Comparison of ENCODE assay signal across 10 cellular contexts in genomic region chr2:219285894-219286425, GRCh38. TPM values are rescaled to one million over a fixed set of nuclear protein-coding genes. Genes with fewer than 3 reads are reported as not detected.
A peak's percentile ranks its signal among the peaks of the same experiment; 100 is the strongest.
DNase-seq lines count a peak whose midpoint lies in the region; ATAC-seq, FAIRE-seq and TF ChIP-seq lines count a peak whose summit lies in the region.
"Had no signal": no experiment of that assay in that cellular context is flagged by ENCODE, and none has a peak within 500 bp of the region (broad histone marks: within the 10 kb centered on the region; RNA-seq: fewer than 3 reads in every experiment).

No MANE protein-coding gene starts in this region.

- H4K5ac ChIP-seq in mesendoderm (ENCODE audit: low read length): no peak overlapping the region

- H2BK5ac ChIP-seq in mesendoderm (ENCODE audit: low read length): no peak overlapping the region

- POLR2A ChIA-PET in HepG2 (lab: Yijun Ruan, JAX): interaction anchor here (0.9 to 3.0 kb wide), 9 partner anchors 7 to 197 kb away, joined by 3 to 14 read pairs (median 5); partner anchors contain the start of genes CNPPD1, DNAJB2, GLB1L and STK16

- H3K36me3 ChIP-seq in HepG2 (replicated peaks in 1 of 2; ENCODE audit: control insufficient read depth in 1 of 2, insufficient read depth in 2 of 2, low read length in 2 of 2) (peaks cover 4 to 10% of the 10 kb centered on the region in 2 experiments; a peak in 4 of 5 replicates), right lobe of liver (peaks cover 0 to 46% (median 10%) of the 10 kb centered on the region in 4 donors), mesendoderm (ENCODE audit: control insufficient read depth, insufficient read depth, low read length) (no peaks in the 10 kb centered on the region), vagina (peaks cover 0 to 40% of the 10 kb centered on the region in 2 donors)

- no peak overlapping the region for H2AFZ ChIP-seq in HepG2 (ENCODE audit: low read length)

- no peak for TF ChIP-seq RAD21 in HepG2 (CRISPR knock-in tag; IDR thresholded peaks at IDR 0.05)

- peak overlapping the region; percentile 74 for H3K56ac ChIP-seq in mesendoderm (ENCODE audit: low read length)

- TF ChIP-seq POLR2A in HepG2 (IDR thresholded peaks at IDR 0.05; ENCODE audit: insufficient read depth in 1 of 2, low read depth in 2 of 2, low read length in 2 of 2) (no peak), right lobe of liver (IDR thresholded peaks at IDR 0.05) (no peak), vagina (IDR thresholded peaks at IDR 0.05) (no peak)

- H3K27me3 ChIP-seq in HepG2 (ENCODE audit: control insufficient read depth in 1 of 2, insufficient read depth in 2 of 2, low read length in 2 of 2) (peaks cover 0 to 9% of the 10 kb centered on the region in 2 experiments; a peak in 3 of 5 replicates), right lobe of liver (no peaks in the 10 kb centered on the region), mesendoderm (ENCODE audit: insufficient read depth, low read length, poor library complexity) (no peaks in the 10 kb centered on the region), vagina (no peaks in the 10 kb centered on the region)

- H3K9me3 ChIP-seq in HepG2 (ENCODE audit: low read length): no peaks in the 10 kb centered on the region
- H3K9me3 ChIP-seq in right lobe of liver: no peaks in the 10 kb centered on the region
- H3K9me3 ChIP-seq in vagina: no peaks in the 10 kb centered on the region

- no peaks in the 10 kb centered on the region for H4K20me1 ChIP-seq in HepG2 (ENCODE audit: insufficient read depth, low read length)

- H3K4me2 ChIP-seq in HepG2 (ENCODE audit: low read depth, low read length): no peak overlapping the region
- no peak overlapping the region for H3K4me2 ChIP-seq in mesendoderm (ENCODE audit: low read length)

- H3K79me2 ChIP-seq in HepG2 (ENCODE audit: insufficient read depth, low read length): no peaks in the 10 kb centered on the region
- no peaks in the 10 kb centered on the region for H3K79me2 ChIP-seq in mesendoderm (ENCODE audit: control insufficient read depth, insufficient read depth, low read length)

- TF ChIP-seq CTCF in HepG2 (CRISPR knock-in tag; IDR thresholded peaks at IDR 0.05): no peak
- no peak for TF ChIP-seq CTCF in right lobe of liver (IDR thresholded peaks at IDR 0.05)
- TF ChIP-seq CTCF in vagina (IDR thresholded peaks at IDR 0.05): no peak

- 92% methylated on average over 17 of the region's 17 CpGs for WGBS in HepG2 (ENCODE audit: low lambda C conversion rate)
- WGBS in right lobe of liver (ENCODE audit: insufficient coverage, low coverage, low lambda C conversion rate, missing lambda C conversion rate): 83% methylated on average over 8 of the region's 17 CpGs
- no CpG with 5 or more reads among the region's 17 CpGs for WGBS in mesendoderm (ENCODE audit: extremely low coverage, insufficient coverage, low lambda C conversion rate)

- H4K8ac ChIP-seq in mesendoderm (ENCODE audit: low read depth, low read length): no peak overlapping the region

- in situ Hi-C loops in HepG2 (cut with HindIII; ENCODE audit: extremely low pct_ligation_motif_present, low pct_unique_long_range_greater_than_20kb): no loop called here

- no peak for DNase-seq in HepG2 (ENCODE audit: low spot score)
- DNase-seq in right lobe of liver: no peak
- peak; percentile 38 for DNase-seq in dedifferentiated amniotic fluid mesenchymal stem cell (ENCODE audit: extremely low spot score)
- DNase-seq in mesendoderm: peak; percentile 92
- DNase-seq in vagina (ENCODE audit: extremely low spot score in 2 of 2): no peak
- DNase-seq in T-helper 1 cell: no peak
- DNase-seq: MV-4-11 had no signal

- no peak for FAIRE-seq in HepG2 (lab: Jason Lieb, UNC)

- H3K4ac ChIP-seq in mesendoderm (ENCODE audit: low read depth, low read length): no peak overlapping the region

- H3K4me3 ChIP-seq in HepG2 (replicated peaks in 1 of 3; ENCODE audit: insufficient read depth in 1 of 3, low read depth in 2 of 3, low read length in 3 of 3) (no peak overlapping the region), right lobe of liver (no peak overlapping the region), mesendoderm (ENCODE audit: low read length) (no peak overlapping the region), vagina (peak overlapping the region in 1 of 2 donors; percentile 13)

- intact Hi-C loops in HepG2 (cut with micrococcal nuclease; ENCODE audit: unreplicated experiment): no loop called here
- intact Hi-C loops in right lobe of liver (cut with DNase I): no loop called here
- intact Hi-C loops in vagina (cut with DNase I): no loop called here

- ATAC-seq in HepG2 (0 out of 3 replicates have a peak, but pooled peaks have one; percentile 3), right lobe of liver (no peak), GM19023 (IDR thresholded peaks at IDR 0.05; ENCODE audit: unreplicated experiment) (no peak), HG03571 (IDR thresholded peaks at IDR 0.05; ENCODE audit: unreplicated experiment) (no peak)

- no peak overlapping the region for H3K18ac ChIP-seq in mesendoderm (ENCODE audit: low read length)

- no peak overlapping the region for H2AK5ac ChIP-seq in mesendoderm (ENCODE audit: low read length)

- H3K4me1 ChIP-seq in HepG2 (ENCODE audit: insufficient read depth, low read length): peaks cover 11% of the 10 kb centered on the region; the same call in 1 of the 2 replicates
- no peaks in the 10 kb centered on the region for H3K4me1 ChIP-seq in right lobe of liver
- H3K4me1 ChIP-seq in mesendoderm (ENCODE audit: control insufficient read depth, low read depth, low read length): peaks cover 5% of the 10 kb centered on the region
- peaks cover 57% of the 10 kb centered on the region for H3K4me1 ChIP-seq in vagina

- no peak overlapping the region for H3K23ac ChIP-seq in mesendoderm (ENCODE audit: low read length)

- TF ChIP-seq EP300 in HepG2 (IDR thresholded peaks at IDR 0.05; ENCODE audit: low read depth in 2 of 2, low read length in 2 of 2) (no peak), HepG2 (CRISPR knock-in tag; IDR thresholded peaks at IDR 0.05; ENCODE audit: borderline replicate concordance) (no peak)

- no TSS peak for BruUV-seq in HepG2 (replicated peaks; lab: Mats Ljungman, UMichigan)

- H3K9ac ChIP-seq in HepG2 (ENCODE audit: insufficient read depth, low read depth, low read length) (no peak overlapping the region), mesendoderm (ENCODE audit: low read length) (peak overlapping the region; percentile 34)

- H3K79me1 ChIP-seq in mesendoderm (ENCODE audit: low read length): no peaks in the 10 kb centered on the region

- no peak overlapping the region for H2BK120ac ChIP-seq in mesendoderm (ENCODE audit: low read depth, low read length)

- H2BK15ac ChIP-seq in mesendoderm (replicated peaks; ENCODE audit: low read depth): no peak overlapping the region

- H3K27ac ChIP-seq in HepG2 (ENCODE audit: extremely low read length, insufficient read depth, low read length) (no peak overlapping the region), right lobe of liver (no peak overlapping the region), mesendoderm (ENCODE audit: low read depth, low read length) (no peak overlapping the region), vagina (peak overlapping the region; percentile 85)

- CTCF ChIA-PET in HepG2 (lab: Yijun Ruan, JAX; ENCODE audit: low intra/inter-chr PET ratio, low total read pairs): no interaction called here

RNA-seq across cellular contexts. Expression of gene DNAJB2, which starts 6.8 kb away (rescaled TPM):
- total RNA-seq in HepG2 (2016; rRNA removed; fragmentation: Illumina TruSeq; extraction: Trizol): 18.6 and 21.3 TPM in 2 replicates
- 11.0 and 12.3 TPM in 2 replicates for total RNA-seq in HepG2 (2016; cell fraction: cytosol; rRNA removed; fragmentation: Illumina TruSeq; extraction: Trizol; ENCODE audit: low read depth)
- total RNA-seq in HepG2 (2016; cell fraction: insoluble cytoplasmic fraction; rRNA removed; fragmentation: Illumina TruSeq; extraction: Trizol): 17.1 and 21.1 TPM in 2 replicates
- 18.1 and 22.0 TPM in 2 replicates for total RNA-seq in HepG2 (2016; cell fraction: membrane; rRNA removed; fragmentation: Illumina TruSeq; extraction: Trizol)
- 14.6 and 15.9 TPM in 2 replicates for total RNA-seq in HepG2 (2016; cell fraction: nucleus; rRNA removed; fragmentation: Illumina TruSeq; extraction: Trizol)
- polyA plus RNA-seq in HepG2 (2011; rRNA removed): 31.1 and 55.2 TPM in 2 replicates
- polyA plus RNA-seq in HepG2 (2011; cell fraction: cytosol; rRNA removed): 30.3 and 35.7 TPM in 2 replicates
- 135 and 143 TPM in 2 replicates for polyA plus RNA-seq in HepG2 (2011; cell fraction: nucleus; rRNA removed)
- polyA plus RNA-seq in HepG2 (2012): 29.8 and 56.4 TPM in 2 replicates
- polyA plus RNA-seq in HepG2 (2016; cell fraction: cytosol; fragmentation: Illumina TruSeq; extraction: Trizol; ENCODE audit: low read depth): 12.6 and 15.8 TPM in 2 replicates
- polyA plus RNA-seq in HepG2 (2016; cell fraction: insoluble cytoplasmic fraction; fragmentation: Illumina TruSeq; extraction: Trizol; ENCODE audit: low read depth): 26.8 and 30.7 TPM in 2 replicates
- 23.9 and 24.2 TPM in 2 replicates for polyA plus RNA-seq in HepG2 (2016; cell fraction: membrane; fragmentation: Illumina TruSeq; extraction: Trizol; ENCODE audit: low read depth)
- 42.9 and 50.3 TPM in 2 replicates for polyA plus RNA-seq in HepG2 (2016; cell fraction: nucleus; fragmentation: Illumina TruSeq; extraction: Trizol; ENCODE audit: insufficient read depth, low read depth)
- polyA minus RNA-seq in HepG2 (2011; rRNA and poly(A)+ RNA removed; ENCODE audit: low replicate concordance): 17.7 and 40.8 TPM in 2 replicates
- polyA minus RNA-seq in HepG2 (2011; cell fraction: cytosol; rRNA and poly(A)+ RNA removed): 14.7 and 20.1 TPM in 2 replicates
- polyA minus RNA-seq in HepG2 (2011; cell fraction: nucleus; rRNA and poly(A)+ RNA removed): 23.2 and 30.5 TPM in 2 replicates
- total RNA-seq in right lobe of liver: 10 to 100 TPM; 32.6 to 52.1 (median 39.9) TPM
- 26.1 TPM for polyA plus RNA-seq in mesendoderm (2013, experiment 1 of 2)
- 26.0 TPM for polyA plus RNA-seq in mesendoderm (2013, experiment 2 of 2)
- 92.8 TPM for total RNA-seq in vagina

RNA-seq across cellular contexts. Expression of gene PTPRN, which starts 23.2 kb away (rescaled TPM):
- total RNA-seq in HepG2 (2016; rRNA removed; fragmentation: Illumina TruSeq; extraction: Trizol) (not detected in 2 replicates), right lobe of liver (under 1 TPM in 1 of 6 experiments, not detected in 5; 0.31 TPM), vagina (7.6 TPM)
- not detected in 2 replicates for total RNA-seq in HepG2 (2016; cell fraction: cytosol; rRNA removed; fragmentation: Illumina TruSeq; extraction: Trizol; ENCODE audit: low read depth)
- not detected in 2 replicates for total RNA-seq in HepG2 (2016; cell fraction: insoluble cytoplasmic fraction; rRNA removed; fragmentation: Illumina TruSeq; extraction: Trizol)
- total RNA-seq in HepG2 (2016; cell fraction: membrane; rRNA removed; fragmentation: Illumina TruSeq; extraction: Trizol): not detected in 2 replicates
- not detected in 2 replicates for total RNA-seq in HepG2 (2016; cell fraction: nucleus; rRNA removed; fragmentation: Illumina TruSeq; extraction: Trizol)
- polyA plus RNA-seq in HepG2 (2011; rRNA removed): 0.24 and 0.26 TPM in 2 replicates
- polyA plus RNA-seq in HepG2 (2011; cell fraction: cytosol; rRNA removed): 0.05 and 0.10 TPM in 2 replicates
- 0.08 and 0.12 TPM in 2 replicates for polyA plus RNA-seq in HepG2 (2011; cell fraction: nucleus; rRNA removed)
- 0.51 and 0.74 TPM in 2 replicates for polyA plus RNA-seq in HepG2 (2012)
- not detected in 2 replicates for polyA plus RNA-seq in HepG2 (2016; cell fraction: cytosol; fragmentation: Illumina TruSeq; extraction: Trizol; ENCODE audit: low read depth)
- not detected in 2 replicates for polyA plus RNA-seq in HepG2 (2016; cell fraction: insoluble cytoplasmic fraction; fragmentation: Illumina TruSeq; extraction: Trizol; ENCODE audit: low read depth)
- polyA plus RNA-seq in HepG2 (2016; cell fraction: membrane; fragmentation: Illumina TruSeq; extraction: Trizol; ENCODE audit: low read depth): not detected in 2 replicates
- not detected in 2 replicates for polyA plus RNA-seq in HepG2 (2016; cell fraction: nucleus; fragmentation: Illumina TruSeq; extraction: Trizol; ENCODE audit: insufficient read depth, low read depth)
- 0.06 TPM in 1 of 2 replicates, not detected in the other for polyA minus RNA-seq in HepG2 (2011; rRNA and poly(A)+ RNA removed; ENCODE audit: low replicate concordance)
- not detected in 2 replicates for polyA minus RNA-seq in HepG2 (2011; cell fraction: cytosol; rRNA and poly(A)+ RNA removed)
- polyA minus RNA-seq in HepG2 (2011; cell fraction: nucleus; rRNA and poly(A)+ RNA removed): not detected in 2 replicates
- 1.7 TPM for polyA plus RNA-seq in mesendoderm (2013, experiment 1 of 2)
- 1.9 TPM for polyA plus RNA-seq in mesendoderm (2013, experiment 2 of 2)
- total RNA-seq: CD4-positive, alpha-beta memory T cell had no signal

RNA-seq across cellular contexts. Expression of gene TUBA4A, which starts 32.2 kb away (rescaled TPM):
- total RNA-seq in HepG2 (2016; rRNA removed; fragmentation: Illumina TruSeq; extraction: Trizol) (0.97 and 1.3 TPM in 2 replicates), right lobe of liver (100 to 1,000 TPM in 1 of 6 experiments, 10 to 100 TPM in 5; 14.9 to 114 (median 35.6) TPM), vagina (122 TPM)
- 0.10 and 0.18 TPM in 2 replicates for total RNA-seq in HepG2 (2016; cell fraction: cytosol; rRNA removed; fragmentation: Illumina TruSeq; extraction: Trizol; ENCODE audit: low read depth)
- total RNA-seq in HepG2 (2016; cell fraction: insoluble cytoplasmic fraction; rRNA removed; fragmentation: Illumina TruSeq; extraction: Trizol): 1.2 and 2.1 TPM in 2 replicates
- total RNA-seq in HepG2 (2016; cell fraction: membrane; rRNA removed; fragmentation: Illumina TruSeq; extraction: Trizol): 0.34 and 0.52 TPM in 2 replicates
- total RNA-seq in HepG2 (2016; cell fraction: nucleus; rRNA removed; fragmentation: Illumina TruSeq; extraction: Trizol): 0.78 and 0.81 TPM in 2 replicates
- 12.7 and 19.5 TPM in 2 replicates for polyA plus RNA-seq in HepG2 (2011; rRNA removed)
- 10.0 and 11.2 TPM in 2 replicates for polyA plus RNA-seq in HepG2 (2011; cell fraction: cytosol; rRNA removed)
- 37.1 and 38.2 TPM in 2 replicates for polyA plus RNA-seq in HepG2 (2011; cell fraction: nucleus; rRNA removed)
- polyA plus RNA-seq in HepG2 (2012): 15.6 and 17.6 TPM in 2 replicates
- polyA plus RNA-seq in HepG2 (2016; cell fraction: cytosol; fragmentation: Illumina TruSeq; extraction: Trizol; ENCODE audit: low read depth): 0.87 and 1.3 TPM in 2 replicates
- 2.8 TPM in 2 replicates for polyA plus RNA-seq in HepG2 (2016; cell fraction: insoluble cytoplasmic fraction; fragmentation: Illumina TruSeq; extraction: Trizol; ENCODE audit: low read depth)
- polyA plus RNA-seq in HepG2 (2016; cell fraction: membrane; fragmentation: Illumina TruSeq; extraction: Trizol; ENCODE audit: low read depth): 0.76 and 1.1 TPM in 2 replicates
- 1.9 and 3.4 TPM in 2 replicates for polyA plus RNA-seq in HepG2 (2016; cell fraction: nucleus; fragmentation: Illumina TruSeq; extraction: Trizol; ENCODE audit: insufficient read depth, low read depth)
- polyA minus RNA-seq in HepG2 (2011; rRNA and poly(A)+ RNA removed; ENCODE audit: low replicate concordance): 6.5 and 116 TPM in 2 replicates
- 1.8 and 2.1 TPM in 2 replicates for polyA minus RNA-seq in HepG2 (2011; cell fraction: cytosol; rRNA and poly(A)+ RNA removed)
- polyA minus RNA-seq in HepG2 (2011; cell fraction: nucleus; rRNA and poly(A)+ RNA removed): 2.0 and 3.0 TPM in 2 replicates
- polyA plus RNA-seq in mesendoderm (2013, experiment 1 of 2): 126 TPM
- 132 TPM for polyA plus RNA-seq in mesendoderm (2013, experiment 2 of 2)

RNA-seq across cellular contexts. Expression of gene TUBA4B, which starts 32.9 kb away (rescaled TPM):
- total RNA-seq in HepG2 (2016; rRNA removed; fragmentation: Illumina TruSeq; extraction: Trizol) (0.18 and 0.29 TPM in 2 replicates), right lobe of liver (1 to 10 TPM in 1 of 6 experiments, under 1 TPM in 3, not detected in 2; 0.27 to 2.0 (median 0.57) TPM), vagina (not detected)
- 0.30 and 0.35 TPM in 2 replicates for total RNA-seq in HepG2 (2016; cell fraction: cytosol; rRNA removed; fragmentation: Illumina TruSeq; extraction: Trizol; ENCODE audit: low read depth)
- total RNA-seq in HepG2 (2016; cell fraction: insoluble cytoplasmic fraction; rRNA removed; fragmentation: Illumina TruSeq; extraction: Trizol): 0.18 and 0.24 TPM in 2 replicates
- total RNA-seq in HepG2 (2016; cell fraction: membrane; rRNA removed; fragmentation: Illumina TruSeq; extraction: Trizol): 0.34 and 0.41 TPM in 2 replicates
- 0.28 TPM in 1 of 2 replicates, not detected in the other for total RNA-seq in HepG2 (2016; cell fraction: nucleus; rRNA removed; fragmentation: Illumina TruSeq; extraction: Trizol)
- 0.18 and 0.22 TPM in 2 replicates for polyA plus RNA-seq in HepG2 (2011; rRNA removed)
- polyA plus RNA-seq in HepG2 (2011; cell fraction: cytosol; rRNA removed): 0.32 and 0.55 TPM in 2 replicates
- polyA plus RNA-seq in HepG2 (2011; cell fraction: nucleus; rRNA removed): 0.19 and 0.21 TPM in 2 replicates
- not detected in 2 replicates for polyA plus RNA-seq in HepG2 (2012)
- 0.10 and 0.15 TPM in 2 replicates for polyA plus RNA-seq in HepG2 (2016; cell fraction: cytosol; fragmentation: Illumina TruSeq; extraction: Trizol; ENCODE audit: low read depth)
- 0.27 and 0.32 TPM in 2 replicates for polyA plus RNA-seq in HepG2 (2016; cell fraction: insoluble cytoplasmic fraction; fragmentation: Illumina TruSeq; extraction: Trizol; ENCODE audit: low read depth)
- 0.21 and 0.30 TPM in 2 replicates for polyA plus RNA-seq in HepG2 (2016; cell fraction: membrane; fragmentation: Illumina TruSeq; extraction: Trizol; ENCODE audit: low read depth)
- polyA plus RNA-seq in HepG2 (2016; cell fraction: nucleus; fragmentation: Illumina TruSeq; extraction: Trizol; ENCODE audit: insufficient read depth, low read depth): 0.57 TPM in 1 of 2 replicates, not detected in the other
- polyA minus RNA-seq in HepG2 (2011; rRNA and poly(A)+ RNA removed; ENCODE audit: low replicate concordance): 0.19 TPM in 1 of 2 replicates, not detected in the other
- polyA minus RNA-seq in HepG2 (2011; cell fraction: cytosol; rRNA and poly(A)+ RNA removed): not detected in 2 replicates
- not detected in 2 replicates for polyA minus RNA-seq in HepG2 (2011; cell fraction: nucleus; rRNA and poly(A)+ RNA removed)
- polyA plus RNA-seq in mesendoderm (2013, experiment 1 of 2): 0.06 TPM
- polyA plus RNA-seq in mesendoderm (2013, experiment 2 of 2): 0.03 TPM
- total RNA-seq: CD4-positive, alpha-beta memory T cell had no signal
- polyA plus RNA-seq: CD4-positive, alpha-beta memory T cell had no signal

RNA-seq across cellular contexts. Expression of gene STK16, which starts 40.7 kb away (rescaled TPM):
- total RNA-seq in HepG2 (2016; rRNA removed; fragmentation: Illumina TruSeq; extraction: Trizol) (27.0 and 28.0 TPM in 2 replicates), right lobe of liver (10 to 100 TPM; 17.7 to 28.1 (median 21.9) TPM), vagina (12.8 TPM)
- 31.9 and 35.5 TPM in 2 replicates for total RNA-seq in HepG2 (2016; cell fraction: cytosol; rRNA removed; fragmentation: Illumina TruSeq; extraction: Trizol; ENCODE audit: low read depth)
- 21.9 and 24.8 TPM in 2 replicates for total RNA-seq in HepG2 (2016; cell fraction: insoluble cytoplasmic fraction; rRNA removed; fragmentation: Illumina TruSeq; extraction: Trizol)
- total RNA-seq in HepG2 (2016; cell fraction: membrane; rRNA removed; fragmentation: Illumina TruSeq; extraction: Trizol): 61.2 and 65.9 TPM in 2 replicates
- total RNA-seq in HepG2 (2016; cell fraction: nucleus; rRNA removed; fragmentation: Illumina TruSeq; extraction: Trizol): 19.2 and 22.9 TPM in 2 replicates
- 50.9 and 60.5 TPM in 2 replicates for polyA plus RNA-seq in HepG2 (2011; rRNA removed)
- 56.2 and 60.4 TPM in 2 replicates for polyA plus RNA-seq in HepG2 (2011; cell fraction: cytosol; rRNA removed)
- 80.4 and 87.0 TPM in 2 replicates for polyA plus RNA-seq in HepG2 (2011; cell fraction: nucleus; rRNA removed)
- polyA plus RNA-seq in HepG2 (2012): 25.9 and 27.6 TPM in 2 replicates
- polyA plus RNA-seq in HepG2 (2016; cell fraction: cytosol; fragmentation: Illumina TruSeq; extraction: Trizol; ENCODE audit: low read depth): 43.0 and 56.8 TPM in 2 replicates
- 23.1 and 28.9 TPM in 2 replicates for polyA plus RNA-seq in HepG2 (2016; cell fraction: insoluble cytoplasmic fraction; fragmentation: Illumina TruSeq; extraction: Trizol; ENCODE audit: low read depth)
- polyA plus RNA-seq in HepG2 (2016; cell fraction: membrane; fragmentation: Illumina TruSeq; extraction: Trizol; ENCODE audit: low read depth): 54.8 and 59.8 TPM in 2 replicates
- 35.1 and 36.1 TPM in 2 replicates for polyA plus RNA-seq in HepG2 (2016; cell fraction: nucleus; fragmentation: Illumina TruSeq; extraction: Trizol; ENCODE audit: insufficient read depth, low read depth)
- 37.1 and 63.8 TPM in 2 replicates for polyA minus RNA-seq in HepG2 (2011; rRNA and poly(A)+ RNA removed; ENCODE audit: low replicate concordance)
- 12.2 and 18.8 TPM in 2 replicates for polyA minus RNA-seq in HepG2 (2011; cell fraction: cytosol; rRNA and poly(A)+ RNA removed)
- polyA minus RNA-seq in HepG2 (2011; cell fraction: nucleus; rRNA and poly(A)+ RNA removed): 36.2 and 47.5 TPM in 2 replicates
- 9.0 TPM for polyA plus RNA-seq in mesendoderm (2013, experiment 1 of 2)
- polyA plus RNA-seq in mesendoderm (2013, experiment 2 of 2): 8.8 TPM

Comparison
In these comparisons a context has a peak if more than half of its experiments do, and no peak if none do; other contexts are left out.
1. RNA of gene TUBA4A, which starts 32.2 kb away (total RNA-seq): 122 TPM in vagina (single experiment) and 14.9 to 114 TPM in right lobe of liver; 0.10 to 2.1 TPM in HepG2; every median in the first group is over 4 times any median in the second.
2. DNase-seq: peak in dedifferentiated amniotic fluid mesenchymal stem cell (single experiment) and mesendoderm (single experiment); none in HepG2 (single experiment), right lobe of liver (0 of 3), vagina (0 of 2) and T-helper 1 cell (0 of 5).